ENCODE assay signal across 36 cellular contexts in the genomic region with DNA sequence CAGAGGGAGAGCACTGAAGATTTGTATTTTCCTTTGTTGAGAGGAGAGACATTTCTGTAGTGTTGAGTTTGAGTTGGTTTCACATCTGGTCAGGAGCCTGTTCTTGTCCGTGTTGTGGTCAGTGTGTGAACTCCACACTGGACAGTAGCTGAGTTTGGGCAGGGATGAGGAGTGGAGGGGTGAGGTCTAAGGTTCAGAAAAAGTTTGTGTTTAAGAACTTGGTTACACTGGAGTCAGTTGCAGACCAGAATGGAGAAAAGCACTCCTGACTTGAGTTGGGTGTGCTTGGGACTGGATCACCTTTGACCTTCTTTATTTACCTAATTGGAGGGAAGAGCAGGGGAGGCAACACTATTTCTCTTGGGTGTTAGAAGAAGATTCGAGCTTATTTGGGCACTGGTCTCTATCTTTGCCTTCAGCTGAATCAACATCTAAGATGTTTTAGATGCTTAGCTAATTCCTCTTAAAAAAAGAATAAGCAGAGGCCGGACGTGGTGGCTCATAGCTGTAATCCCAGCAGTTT. TPM values are rescaled to one million over a fixed set of nuclear protein-coding genes. Genes with fewer than 3 reads are reported as not detected.
"Had no signal": no experiment of that assay in that cellular context is flagged by ENCODE, and none has a peak within 500 bp of the region (broad histone marks: within the 10 kb centered on the region; RNA-seq: fewer than 3 reads in every experiment).

No MANE protein-coding gene starts in this region.

- ATAC-seq: activated CD8-positive, alpha-beta memory T cell treated with anti-CD3 and anti-CD28 coated beads, Interleukin-2, amount 10 ng/mL, durations not matched to agents 7 days and 5 days; activated CD8-positive, alpha-beta T cell treated with anti-CD3 and anti-CD28 coated beads, Interleukin-2, amount 10 ng/mL, durations not matched to agents 7 days and 5 days; activated naive CD4-positive, alpha-beta T cell treated with anti-CD3 and anti-CD28 coated beads, Interleukin-2, amount 50 U/mL, for 72 hours; activated T-cell treated with anti-CD3 and anti-CD28 coated beads, Interleukin-2, amount 50 U/mL, for 72 hours; activated T-helper 17 cell treated with anti-CD3 and anti-CD28 coated beads, Interleukin-2, amount 50 U/mL, for 72 hours; body of pancreas; T-cell; T-helper 17 cell had no signal

- H3K4me3 Mint-ChIP-seq: activated B cell treated with CpG ODN at 0.5 μM for 24 hours; activated CD4-positive, alpha-beta memory T cell treated with anti-CD3 and anti-CD28 coated beads for 36 hours; activated CD4-positive, alpha-beta T cell treated with anti-CD3 and anti-CD28 coated beads, Interleukin-2, amount 10 ng/mL, durations not matched to agents 24 days and 14 days; activated CD8-positive, alpha-beta memory T cell treated with anti-CD3 and anti-CD28 coated beads, Interleukin-2, amount 10 ng/mL, durations not matched to agents 7 days and 5 days; activated CD8-positive, alpha-beta T cell treated with anti-CD3 and anti-CD28 coated beads, Interleukin-2, amount 10 ng/mL, durations not matched to agents 7 days and 5 days; activated naive CD4-positive, alpha-beta T cell treated with anti-CD3 and anti-CD28 coated beads for 36 hours; activated naive CD8-positive, alpha-beta T cell treated with anti-CD3 and anti-CD28 coated beads for 36 hours; activated T-cell treated with anti-CD3 and anti-CD28 coated beads, Interleukin-2, amount 50 U/mL, for 24 hours; activated T-cell treated with anti-CD3 and anti-CD28 coated beads, Interleukin-2, amount 50 U/mL, for 72 hours; activated T-helper 1 cell treated with anti-CD3 and anti-CD28 coated beads, Interleukin-12 subunit alpha, Interleukin-12 subunit beta, Interleukin-2, Interleukin-4 antibody, amounts not matched to agents 30 ng/mL and 10 ng/mL and 1 ng/mL, durations not matched to agents 14 hours and 24 hours and 36 hours; activated T-helper 17 cell treated with anti-CD3 and anti-CD28 coated beads, Interleukin-2, amount 50 U/mL, for 72 hours; T-cell; T-helper 17 cell had no signal

- H3K27ac ChIP-seq: body of pancreas, brain microvascular endothelial cell, breast epithelium, VCaP had no signal

- FAIRE-seq: astrocyte, TTC549 had no signal

- H3K36me3 Mint-ChIP-seq: activated CD8-positive, alpha-beta memory T cell treated with anti-CD3 and anti-CD28 coated beads, Interleukin-2, amount 10 ng/mL, durations not matched to agents 7 days and 5 days; activated naive CD8-positive, alpha-beta T cell treated with anti-CD3 and anti-CD28 coated beads for 36 hours; T-cell had no signal

- DNase-seq: activated B cell treated with CpG ODN at 0.5 μM for 24 hours; activated CD4-positive, alpha-beta memory T cell treated with anti-CD3 and anti-CD28 coated beads for 36 hours; activated CD4-positive, alpha-beta T cell treated with anti-CD3 and anti-CD28 coated beads for 4 hours; activated CD4-positive, alpha-beta T cell treated with anti-CD3 and anti-CD28 coated beads, Interleukin-2, amount 10 ng/mL, durations not matched to agents 24 days and 14 days; activated CD4-positive, alpha-beta T cell treated with anti-CD3 and anti-CD28 coated beads, Interleukin-2, amount 50 U/mL, for 1 hour; activated CD4-positive, alpha-beta T cell treated with anti-CD3 and anti-CD28 coated beads, Interleukin-2, amount 50 U/mL, for 4 hours; activated CD4-positive, CD25-positive, alpha-beta regulatory T cell treated with anti-CD3 and anti-CD28 coated beads, Interleukin-2, amount 50 U/mL, for 72 hours; activated CD8-positive, alpha-beta memory T cell treated with anti-CD3 and anti-CD28 coated beads for 24 hours; activated CD8-positive, alpha-beta memory T cell treated with anti-CD3 and anti-CD28 coated beads, Interleukin-2, amount 10 ng/mL, durations not matched to agents 7 days and 5 days; activated CD8-positive, alpha-beta memory T cell treated with anti-CD3 and anti-CD28 coated beads, Interleukin-2, amount 50 U/mL, for 48 hours; activated CD8-positive, alpha-beta T cell treated with anti-CD3 and anti-CD28 coated beads, Interleukin-2, amount 10 ng/mL, durations not matched to agents 7 days and 5 days; activated effector memory CD4-positive, alpha-beta T cell treated with anti-CD3 and anti-CD28 coated beads, Interleukin-2, amount 50 U/mL, for 16 hours; activated gamma-delta T cell treated with Interleukin-2 at 50 U/mL for 16 hours; activated naive CD4-positive, alpha-beta T cell; activated naive CD4-positive, alpha-beta T cell treated with anti-CD3 and anti-CD28 coated beads for 36 hours; activated naive CD4-positive, alpha-beta T cell treated with anti-CD3 and anti-CD28 coated beads, Interleukin-2, amount 50 U/mL, for 16 hours; activated naive CD8-positive, alpha-beta T cell treated with anti-CD3 and anti-CD28 coated beads for 36 hours; activated T-cell treated with anti-CD3 and anti-CD28 coated beads, Interleukin-2, amount 50 U/mL, for 24 hours; activated T-cell treated with anti-CD3 and anti-CD28 coated beads, Interleukin-2, amount 50 U/mL, for 72 hours; amniotic stem cell; aorta; body of pancreas; brain microvascular endothelial cell; central memory CD4-positive, alpha-beta T cell; T-cell; T-helper 17 cell had no signal

- H3K4me1 Mint-ChIP-seq: activated B cell treated with CpG ODN at 0.5 μM for 24 hours; activated CD4-positive, alpha-beta T cell treated with anti-CD3 and anti-CD28 coated beads, Interleukin-2, amount 10 ng/mL, durations not matched to agents 24 days and 14 days; activated CD8-positive, alpha-beta memory T cell treated with anti-CD3 and anti-CD28 coated beads, Interleukin-2, amount 10 ng/mL, durations not matched to agents 7 days and 5 days; activated naive CD8-positive, alpha-beta T cell treated with anti-CD3 and anti-CD28 coated beads for 36 hours; activated T-helper 17 cell treated with anti-CD3 and anti-CD28 coated beads, Interleukin-2, amount 50 U/mL, for 72 hours; T-cell; T-helper 17 cell had no signal

- H3K27ac Mint-ChIP-seq: activated B cell treated with CpG ODN at 0.5 μM for 24 hours; activated CD4-positive, alpha-beta memory T cell treated with anti-CD3 and anti-CD28 coated beads for 36 hours; activated CD4-positive, alpha-beta T cell treated with anti-CD3 and anti-CD28 coated beads, Interleukin-2, amount 10 ng/mL, durations not matched to agents 24 days and 14 days; activated CD8-positive, alpha-beta memory T cell treated with anti-CD3 and anti-CD28 coated beads, Interleukin-2, amount 10 ng/mL, durations not matched to agents 7 days and 5 days; activated CD8-positive, alpha-beta T cell treated with anti-CD3 and anti-CD28 coated beads, Interleukin-2, amount 10 ng/mL, durations not matched to agents 7 days and 5 days; activated naive CD4-positive, alpha-beta T cell treated with anti-CD3 and anti-CD28 coated beads for 36 hours; activated naive CD4-positive, alpha-beta T cell treated with anti-CD3 and anti-CD28 coated beads, Interleukin-2, amount 50 U/mL, for 72 hours; activated naive CD8-positive, alpha-beta T cell treated with anti-CD3 and anti-CD28 coated beads for 36 hours; activated T-cell treated with anti-CD3 and anti-CD28 coated beads, Interleukin-2, amount 50 U/mL, for 24 hours; activated T-cell treated with anti-CD3 and anti-CD28 coated beads, Interleukin-2, amount 50 U/mL, for 72 hours; activated T-helper 1 cell treated with anti-CD3 and anti-CD28 coated beads, Interleukin-12 subunit alpha, Interleukin-12 subunit beta, Interleukin-2, Interleukin-4 antibody, amounts not matched to agents 30 ng/mL and 10 ng/mL and 1 ng/mL, durations not matched to agents 14 hours and 24 hours and 36 hours; activated T-helper 17 cell treated with anti-CD3 and anti-CD28 coated beads, Interleukin-2, amount 50 U/mL, for 72 hours; T-cell; T-helper 17 cell had no signal

- H3K27me3 ChIP-seq: adrenal gland, body of pancreas, brain microvascular endothelial cell, breast epithelium had no signal

- H3K9me3 ChIP-seq: body of pancreas had no signal

- H3K4me1 ChIP-seq: adrenal gland, breast epithelium had no signal

- H3K4me3 ChIP-seq: adrenal gland, body of pancreas, breast epithelium had no signal

- H3K36me3 ChIP-seq: adrenal gland, brain microvascular endothelial cell, breast epithelium had no signal

RNA-seq across cellular contexts. Expression of a gene that starts 8.9 kb away (rescaled TPM):
- total RNA-seq: activated B cell treated with CpG ODN at 0.5 μM for 24 hours; activated CD4-positive, alpha-beta memory T cell treated with anti-CD3 and anti-CD28 coated beads for 36 hours; activated CD4-positive, alpha-beta T cell treated with anti-CD3 and anti-CD28 coated beads, Interleukin-2, amount 10 ng/mL, durations not matched to agents 24 days and 14 days; activated CD8-positive, alpha-beta memory T cell treated with anti-CD3 and anti-CD28 coated beads, Interleukin-2, amount 10 ng/mL, durations not matched to agents 7 days and 5 days; activated CD8-positive, alpha-beta T cell treated with anti-CD3 and anti-CD28 coated beads, Interleukin-2, amount 10 ng/mL, durations not matched to agents 7 days and 5 days; activated naive CD4-positive, alpha-beta T cell treated with anti-CD3 and anti-CD28 coated beads for 36 hours; activated naive CD4-positive, alpha-beta T cell treated with anti-CD3 and anti-CD28 coated beads, Interleukin-2, amount 50 U/mL, for 72 hours; activated naive CD8-positive, alpha-beta T cell treated with anti-CD3 and anti-CD28 coated beads for 36 hours; activated T-cell treated with anti-CD3 and anti-CD28 coated beads, Interleukin-2, amount 50 U/mL, for 72 hours; activated T-helper 1 cell treated with anti-CD3 and anti-CD28 coated beads, Interleukin-12 subunit alpha, Interleukin-12 subunit beta, Interleukin-2, Interleukin-4 antibody, amounts not matched to agents 30 ng/mL and 10 ng/mL and 1 ng/mL, durations not matched to agents 14 hours and 24 hours and 36 hours; activated T-helper 17 cell treated with anti-CD3 and anti-CD28 coated beads, Interleukin-2, amount 50 U/mL, for 72 hours; T-helper 1 cell treated with Interleukin-12 subunit alpha and Interleukin-12 subunit beta and Interleukin-4 antibody, amounts not matched to agents 30 ng/mL and 1 ng/mL, for 36 hours; T-helper 17 cell; T-helper 2 cell treated with Interferon-gamma antibody and Interleukin-4, amounts not matched to agents 100 ng/mL and 5 ng/mL, for 36 hours had no signal

RNA-seq across cellular contexts. Expression of a gene that starts 38.8 kb away (rescaled TPM):
- total RNA-seq: activated B cell treated with CpG ODN at 0.5 μM for 24 hours; activated T-helper 1 cell treated with anti-CD3 and anti-CD28 coated beads, Interleukin-12 subunit alpha, Interleukin-12 subunit beta, Interleukin-2, Interleukin-4 antibody, amounts not matched to agents 30 ng/mL and 10 ng/mL and 1 ng/mL, durations not matched to agents 14 hours and 24 hours and 36 hours; T-helper 1 cell treated with Interleukin-12 subunit alpha and Interleukin-12 subunit beta and Interleukin-4 antibody, amounts not matched to agents 30 ng/mL and 1 ng/mL, for 36 hours had no signal
